24 cellular contexts compared by ENCODE assay signal in the genomic region with DNA sequence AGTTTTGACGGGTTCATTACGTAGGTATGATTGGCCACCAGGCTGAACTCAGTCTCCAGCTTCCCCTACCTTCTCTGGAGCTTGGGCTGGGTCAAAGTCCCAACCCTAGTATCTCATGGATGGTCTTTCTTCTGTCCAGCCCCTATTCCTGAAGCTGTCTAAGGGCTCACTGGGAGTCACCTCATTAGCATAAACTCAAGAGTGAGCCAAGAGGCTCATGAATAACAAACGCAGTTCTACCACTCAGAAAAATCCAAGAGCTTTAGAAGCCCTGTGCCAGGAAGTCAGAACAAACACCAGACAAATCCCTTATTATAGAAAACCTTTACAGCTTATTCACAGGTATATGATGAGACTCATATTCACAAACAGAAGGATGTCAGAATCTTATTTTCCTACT.
"Had no signal": no experiment of that assay in that cellular context is flagged by ENCODE, and none has a peak within 500 bp of the region (broad histone marks: within the 10 kb centered on the region; RNA-seq: fewer than 3 reads in every experiment).

No MANE protein-coding gene starts in this region.

- H3K4me3 ChIP-seq: left ventricle myocardium inferior, mucosa of descending colon, ovary, right atrium auricular region, right lobe of liver, smooth muscle cell, stomach, testis, thyroid gland, transverse colon, upper lobe of left lung had no signal

- H3K36me3 ChIP-seq: left ventricle myocardium inferior, ovary, right atrium auricular region, right lobe of liver, stomach, thyroid gland, transverse colon, upper lobe of left lung had no signal

- DNase-seq: hypothalamus; immature natural killer cell; kidney; left colon; left ventricle myocardium inferior; midbrain; mucosa of descending colon; naive thymus-derived CD4-positive, alpha-beta T cell; ovary; right lobe of liver; stimulated activated CD4-positive, alpha-beta T cell treated with anti-CD3 and anti-CD28 coated beads, Interleukin-1b, Interleukin-23, amount 100 ng/mL, for 48 hours; stimulated activated CD4-positive, alpha-beta T cell treated with anti-CD3 and anti-CD28 coated beads, Interleukin-2, amount 100 ng/mL, for 48 hours; stimulated activated CD4-positive, alpha-beta T cell treated with anti-CD3 and anti-CD28 coated beads, Interleukin-4, amount 100 ng/mL, for 4 hours; stimulated activated CD8-positive, alpha-beta memory T cell treated with anti-CD3 and anti-CD28 coated beads, Interleukin-4, amount 100 ng/mL, for 48 hours; stimulated activated naive CD4-positive, alpha-beta T cell treated with Interleukin-2 at 50 U/mL for 16 hours; stomach; testis; thyroid gland; transverse colon; upper lobe of left lung had no signal

- H3K27ac ChIP-seq: left ventricle myocardium inferior, ovary, right atrium auricular region, right lobe of liver, stomach, testis, thyroid gland, transverse colon, upper lobe of left lung had no signal

- H3K4me1 ChIP-seq: left ventricle myocardium inferior, right atrium auricular region, stomach, testis, thyroid gland, upper lobe of left lung had no signal

- H3K4me2 ChIP-seq: smooth muscle cell had no signal

- H3K27me3 ChIP-seq: ovary, right atrium auricular region, right lobe of liver, stomach, testis, thyroid gland, transverse colon, upper lobe of left lung had no signal

- H3K9me3 ChIP-seq: left ventricle myocardium inferior, mucosa of descending colon, ovary, right atrium auricular region, right lobe of liver, stomach, testis, thyroid gland, transverse colon, upper lobe of left lung had no signal

- ATAC-seq: naive thymus-derived CD4-positive, alpha-beta T cell; natural killer cell treated with Interleukin-12 subunit alpha and Interleukin-12 subunit beta and Interleukin-15 and Interleukin-18, amount 100 ng/mL, for 72 hours; right lobe of liver; stimulated activated memory B cell treated with anti-CD40 and anti-IgM and Interleukin-4, amounts not matched to agents 10 μg/mL and 1 μg/mL and 100 μg/mL, for 72 hours had no signal
